17 cellular contexts compared by ENCODE assay signal in the genomic region with DNA sequence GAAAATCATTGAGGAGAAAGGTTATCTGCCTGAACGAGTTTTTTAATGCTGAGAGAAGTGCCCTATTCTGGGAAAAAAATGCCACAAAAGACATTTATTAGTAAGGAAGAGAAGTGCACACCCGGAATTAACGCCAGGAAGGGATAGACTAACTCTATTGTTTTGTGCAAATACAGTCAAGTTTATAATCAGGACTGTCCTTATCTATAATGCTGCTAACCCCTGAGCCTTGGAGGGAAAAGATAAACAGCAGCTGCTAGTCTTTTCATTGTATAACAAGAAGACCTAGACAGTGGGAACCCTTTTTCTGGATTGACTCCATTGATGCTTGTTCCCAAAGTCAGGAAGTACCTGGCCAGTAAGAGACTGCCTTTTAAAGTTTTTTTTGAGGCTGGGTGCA. TPM values are rescaled to one million over a fixed set of nuclear protein-coding genes. Genes with fewer than 3 reads are reported as not detected.
DNase-seq lines count a peak whose midpoint lies in the region; ATAC-seq, FAIRE-seq and TF ChIP-seq lines count a peak whose summit lies in the region.
"Had no signal": no experiment of that assay in that cellular context is flagged by ENCODE, and none has a peak within 500 bp of the region (broad histone marks: within the 10 kb centered on the region; RNA-seq: fewer than 3 reads in every experiment).

No MANE protein-coding gene starts in this region.

- no peak for TF ChIP-seq POLR2A in GM12878 (IDR thresholded peaks at IDR 0.05; ENCODE audit: low read depth, low read length)

- TF ChIP-seq CTCF in MCF 10A (IDR thresholded peaks at IDR 0.05; ENCODE audit: unreplicated experiment) (no peak), mammary epithelial cell (conservative IDR thresholded peaks at IDR 0.05 in 1 of 2, IDR thresholded peaks at IDR 0.05 in 1 of 2; ENCODE audit: extremely low read depth in 1 of 2, insufficient read depth in 1 of 2, low read depth in 1 of 2, low read length in 2 of 2) (no peak), GM12878 (IDR thresholded peaks at IDR 0.05 in 2 of 3, conservative IDR thresholded peaks at IDR 0.05 in 1 of 3; ENCODE audit: control insufficient read depth in 2 of 3, extremely low read depth in 1 of 3, insufficient read depth in 1 of 3, low read depth in 3 of 3, low read length in 3 of 3) (no peak)

- SMC1A ChIA-PET in GM12878 (lab: Charles Lee; ENCODE audit: uncharacterized antibody, unreplicated experiment) = no interaction called here

- ATAC-seq in GM12878 = no peak
- peak; percentile 26 for ATAC-seq in left lobe of liver
- ATAC-seq in GM19035 (IDR thresholded peaks at IDR 0.05; ENCODE audit: unreplicated experiment) = no peak
- no peak for ATAC-seq in HG03342 (IDR thresholded peaks at IDR 0.05; ENCODE audit: unreplicated experiment)
- no peak for ATAC-seq in GM19328 (IDR thresholded peaks at IDR 0.05; ENCODE audit: unreplicated experiment)

- no peak for TF ChIP-seq RAD21 in GM12878 (IDR thresholded peaks at IDR 0.05; ENCODE audit: insufficient read depth, low read depth, low read length)

- BruUV-seq in MCF 10A (replicated peaks; lab: Mats Ljungman, UMichigan) (no TSS peak), mammary epithelial cell (replicated peaks; lab: Mats Ljungman, UMichigan) (no TSS peak), GM12878 (replicated peaks; lab: Mats Ljungman, UMichigan) (no TSS peak)

- H3K9ac ChIP-seq in mammary epithelial cell (ENCODE audit: insufficient read depth, low read length) (no peak overlapping the region), GM12878 (ENCODE audit: control insufficient read depth, insufficient read depth, low read length) (no peak overlapping the region)
- H3K9ac ChIP-seq: BLaER1 had no signal

- FAIRE-seq in GM12878 (lab: Jason Lieb, UNC) = no peak
- FAIRE-seq: GM18507, H1, HTR-8/SVneo had no signal

- TF ChIP-seq EP300 in GM12878 (IDR thresholded peaks at IDR 0.05; ENCODE audit: borderline replicate concordance in 1 of 2, control insufficient read depth in 1 of 2, low read depth in 2 of 2, low read length in 2 of 2) = no peak

- peak overlapping the region; percentile 75 for H3K27ac Mint-ChIP-seq in MCF 10A (ENCODE audit: low read depth, unreplicated experiment)
- H3K27ac Mint-ChIP-seq: HFFc6 had no signal

- no peaks in the 10 kb centered on the region for H3K4me1 Mint-ChIP-seq in MCF 10A (ENCODE audit: insufficient read depth, unreplicated experiment)

- H3K27me3 ChIP-seq in mammary epithelial cell (ENCODE audit: insufficient read depth, low read length) (no peaks in the 10 kb centered on the region), GM12878 (replicated peaks in 1 of 2; ENCODE audit: control insufficient read depth in 2 of 2, insufficient read depth in 2 of 2, low read length in 1 of 2) (no peaks in the 10 kb centered on the region)
- H3K27me3 ChIP-seq: BLaER1 had no signal

- H3K9me3 ChIP-seq in mammary epithelial cell (replicated peaks; ENCODE audit: insufficient read depth, low read length) = no peaks in the 10 kb centered on the region
- no peaks in the 10 kb centered on the region for H3K9me3 ChIP-seq in GM12878 (replicated peaks; ENCODE audit: control insufficient read depth, insufficient read depth, low read length)
- H3K9me3 ChIP-seq: BLaER1, HAP-1 had no signal

- H3K36me3 ChIP-seq in mammary epithelial cell (ENCODE audit: insufficient read depth, low read length) (peaks cover 1% of the 10 kb centered on the region), GM12878 (ENCODE audit: control insufficient read depth in 2 of 2, insufficient read depth in 2 of 2, low read length in 1 of 2) (no peaks in the 10 kb centered on the region)
- H3K36me3 ChIP-seq: HAP-1 had no signal

- H3K79me2 ChIP-seq in mammary epithelial cell (ENCODE audit: insufficient read depth, low read length) = no peaks in the 10 kb centered on the region
- no peaks in the 10 kb centered on the region for H3K79me2 ChIP-seq in GM12878 (ENCODE audit: control insufficient read depth, insufficient read depth, low read length)

- no peaks in the 10 kb centered on the region for H3K27me3 Mint-ChIP-seq in MCF 10A (ENCODE audit: insufficient read depth, unreplicated experiment)

- no peak overlapping the region for H3K4me3 Mint-ChIP-seq in MCF 10A (ENCODE audit: unreplicated experiment)
- H3K4me3 Mint-ChIP-seq: HFFc6 had no signal

- in situ Hi-C loops in mammary epithelial cell (cut with MboI; ENCODE audit: low sequenced_read_pairs in 2 of 2) (loop anchor here in 1 of 2 donors (25.0 kb wide), 1 partner anchor 708 kb away; no protein-coding TSS in a partner anchor), GM12878 (cut with MboI) (no loop called here)

- RAD21 ChIA-PET in GM12878 (lab: Charles Lee; ENCODE audit: unreplicated experiment) = no interaction called here

- DNase-seq in MCF 10A (ENCODE audit: unreplicated experiment) (no peak), mammary epithelial cell (no peak), GM12878 (ENCODE audit: low read depth, low spot score) (no peak), left lobe of liver (ENCODE audit: low spot score) (no peak), pulmonary artery endothelial cell (ENCODE audit: low read depth, low spot score) (peak; percentile 32)
- DNase-seq: 8988T, AML-193, DMS 273 treated with DMSO at 0.1 percent for 48 hours, HFFc6 had no signal

- H3K4me3 ChIP-seq in mammary epithelial cell (replicated peaks in 1 of 3; ENCODE audit: insufficient read depth in 1 of 3, low read depth in 2 of 3, low read length in 3 of 3) (no peak overlapping the region), GM12878 (no peak overlapping the region)
- H3K4me3 ChIP-seq: BLaER1, HAP-1 had no signal

- WGBS in mammary epithelial cell (ENCODE audit: low coverage, missing lambda C conversion rate) = 50% methylated on average over 3 of the region's 3 CpGs
- WGBS in GM12878 (ENCODE audit: insufficient coverage, insufficient replicate concordance, low lambda C conversion rate, missing lambda C conversion rate) = 52% methylated on average over 3 of the region's 3 CpGs

- H3K27ac ChIP-seq in mammary epithelial cell (ENCODE audit: insufficient read depth, low read depth, low read length) = no peak overlapping the region
- no peak overlapping the region for H3K27ac ChIP-seq in GM12878 (ENCODE audit: control insufficient read depth, insufficient read depth)
- H3K27ac ChIP-seq: BLaER1 had no signal

- H2AFZ ChIP-seq in mammary epithelial cell (ENCODE audit: low read depth, low read length) (no peak overlapping the region), GM12878 (ENCODE audit: control insufficient read depth, low read depth, low read length) (no peak overlapping the region)

- dilution Hi-C loops in mammary epithelial cell (cut with HindIII; ENCODE audit: low sequenced_read_pairs) = no loop called here

- no peak overlapping the region for H3K4me2 ChIP-seq in mammary epithelial cell (ENCODE audit: insufficient read depth, low read depth, low read length)
- no peak overlapping the region for H3K4me2 ChIP-seq in GM12878 (ENCODE audit: control insufficient read depth, insufficient read depth)
- H3K4me2 ChIP-seq: BLaER1 had no signal

- H4K20me1 ChIP-seq in mammary epithelial cell (ENCODE audit: insufficient read depth, low read length) (no peaks in the 10 kb centered on the region), GM12878 (ENCODE audit: control insufficient read depth, insufficient read depth) (no peaks in the 10 kb centered on the region)
- H4K20me1 ChIP-seq: BLaER1 had no signal

- POLR2A ChIA-PET in MCF 10A (lab: Yijun Ruan, JAX) (no interaction called here), GM12878 (lab: Charles Lee) (no interaction called here)

- CTCF ChIA-PET in MCF 10A (lab: Yijun Ruan, JAX) = interaction anchor here (0.6 kb wide), 1 partner anchor 312 kb away, joined by 3 read pairs; no protein-coding TSS in a partner anchor
- CTCF ChIA-PET in mammary epithelial cell (lab: Charles Lee; ENCODE audit: low non-redundant PET) = no interaction called here
- CTCF ChIA-PET in GM12878 (lab: Yijun Ruan, JAX) = no interaction called here

- H3K4me1 ChIP-seq in mammary epithelial cell (ENCODE audit: insufficient read depth, low read length) = no peaks in the 10 kb centered on the region
- H3K4me1 ChIP-seq in GM12878 (ENCODE audit: control insufficient read depth, insufficient read depth, low read length) = no peaks in the 10 kb centered on the region
- H3K4me1 ChIP-seq: BLaER1, HAP-1 had no signal

- H3K36me3 Mint-ChIP-seq in MCF 10A (ENCODE audit: insufficient read depth, unreplicated experiment) = peaks cover 22% of the 10 kb centered on the region

- intact Hi-C loops in MCF 10A (cut with micrococcal nuclease) (no loop called here), mammary epithelial cell (cut with micrococcal nuclease) (no loop called here), GM12878 (cut with micrococcal nuclease; ENCODE audit: unreplicated experiment) (no loop called here)

- no peaks in the 10 kb centered on the region for H3K9me3 Mint-ChIP-seq in MCF 10A (ENCODE audit: unreplicated experiment)
- H3K9me3 Mint-ChIP-seq: HFFc6 had no signal

RNA-seq across cellular contexts. Expression of a gene that starts 26.5 kb away (rescaled TPM):
- total RNA-seq in MCF 10A (2022) (14.6 and 19.6 TPM in 2 replicates), mammary epithelial cell (10 to 100 TPM; 20.1 to 36.3 TPM), GM12878 (2014; rRNA removed) (5.5 and 9.8 TPM in 2 replicates), GM12878 (2014; rRNA removed; fragmentation: Illumina TruSeq; extraction: Trizol) (7.9 and 9.4 TPM in 2 replicates), GM12878 (2021) (6.2 and 6.9 TPM in 2 replicates), left lobe of liver (20.9 TPM), pulmonary artery endothelial cell (17.1 and 20.1 TPM in 2 replicates)
- polyA plus RNA-seq in mammary epithelial cell (3.7 TPM), GM12878 (2011; rRNA removed) (7.2 and 11.0 TPM in 2 replicates), GM12878 (2014; fragmentation: Illumina TruSeq; extraction: Trizol) (4.6 and 8.2 TPM in 2 replicates), GM12878 (2014; fragmentation: Nextera tagmentation; extraction: Ambion mirVana) (1 to 10 TPM; 2.1 to 3.5 TPM), GM12878 (2014; rRNA removed) (7.3 and 8.5 TPM in 2 replicates), GM12878 (2016; fragmentation: Nextera tagmentation; extraction: Ambion mirVana) (1 to 10 TPM; 6.4 to 8.5 TPM)
- polyA minus RNA-seq in mammary epithelial cell = 8.1 TPM
- 113 and 125 TPM in 2 replicates for total RNA-seq in GM12878 (2013; cell fraction: nucleolus; rRNA removed)
- polyA plus RNA-seq in GM12878 (2011; ENCODE audit: low read depth) = 2.4 TPM
- 6.2 and 7.5 TPM in 2 replicates for polyA plus RNA-seq in GM12878 (2011; cell fraction: cytosol; rRNA removed)
- 8.3 and 9.5 TPM in 2 replicates for polyA plus RNA-seq in GM12878 (2011; cell fraction: nucleus; rRNA removed)
- polyA plus RNA-seq in GM12878 (2012) = 4.6 and 5.2 TPM in 2 replicates
- 61.5 and 83.3 TPM in 2 replicates for polyA minus RNA-seq in GM12878 (2011; rRNA and poly(A)+ RNA removed)
- polyA minus RNA-seq in GM12878 (2011; cell fraction: cytosol; rRNA and poly(A)+ RNA removed) = 6.3 and 8.3 TPM in 2 replicates
- polyA minus RNA-seq in GM12878 (2011; cell fraction: nucleus; rRNA and poly(A)+ RNA removed) = 45.0 and 67.3 TPM in 2 replicates
